In genomic region chr10:75402486-75403143, GRCh38 we compare ENCODE assay signal across 8 cellular contexts. TPM values are rescaled to one million over a fixed set of nuclear protein-coding genes. Genes with fewer than 3 reads are reported as not detected.
DNase-seq lines count a peak whose midpoint lies in the region; ATAC-seq, FAIRE-seq and TF ChIP-seq lines count a peak whose summit lies in the region.

No MANE protein-coding gene starts in this region.

- peak overlapping the region; percentile 99 for H3K4me3 ChIP-seq in AG10803 (ENCODE audit: low read length)
- H3K4me3 ChIP-seq in HCT116 (replicated peaks in 1 of 2; ENCODE audit: low read depth in 1 of 2, low read length in 2 of 2) = peak overlapping the region; percentile 93 to 96
- H3K4me3 ChIP-seq in SJSA1 = peak overlapping the region; percentile 79
- peak overlapping the region; percentile 66 to 77 (median 72) for H3K4me3 ChIP-seq in endothelial cell of umbilical vein (replicated peaks in 1 of 3; ENCODE audit: insufficient read depth in 1 of 3, low read depth in 1 of 3, low read length in 3 of 3)
- peak overlapping the region; percentile 55 for H3K4me3 ChIP-seq in naive thymus-derived CD4-positive, alpha-beta T cell (ENCODE audit: low read length)
- no peak overlapping the region for H3K4me3 ChIP-seq in Karpas-422 (ENCODE audit: low read length)

- H3K9me3 ChIP-seq in HCT116 (ENCODE audit: control insufficient read depth in 1 of 2, insufficient read depth in 1 of 2, low read depth in 1 of 2, low read length in 2 of 2) (no peaks in the 10 kb centered on the region), SJSA1 (replicated peaks) (no peaks in the 10 kb centered on the region; the same call in 1 of the 2 replicates), endothelial cell of umbilical vein (replicated peaks; ENCODE audit: control insufficient read depth, insufficient read depth, low read length) (no peaks in the 10 kb centered on the region), Karpas-422 (ENCODE audit: low read length) (peaks cover 3% of the 10 kb centered on the region; the same call in 1 of the 2 replicates)
- no peaks in the 10 kb centered on the region for H3K9me3 ChIP-seq in naive thymus-derived CD4-positive, alpha-beta T cell (ENCODE audit: control insufficient read depth in 2 of 3, low read length in 3 of 3)

- H3K4me1 ChIP-seq in HCT116 (ENCODE audit: control insufficient read depth in 1 of 2, insufficient read depth in 2 of 2, low read length in 2 of 2) = peaks cover 27 to 60% of the 10 kb centered on the region in 2 experiments; a peak in 3 of 4 replicates
- H3K4me1 ChIP-seq in SJSA1 (replicated peaks) = peaks cover 27% of the 10 kb centered on the region
- H3K4me1 ChIP-seq in endothelial cell of umbilical vein (ENCODE audit: control insufficient read depth, extremely low read depth, insufficient read depth, low read length) = peaks cover 31% of the 10 kb centered on the region
- H3K4me1 ChIP-seq in naive thymus-derived CD4-positive, alpha-beta T cell (ENCODE audit: control insufficient read depth in 2 of 2, insufficient read depth in 2 of 2, low read length in 2 of 2) = peaks cover 6 to 18% of the 10 kb centered on the region in 2 donors
- no peaks in the 10 kb centered on the region for H3K4me1 ChIP-seq in Karpas-422 (ENCODE audit: low read length)

- H3K79me2 ChIP-seq in HCT116 (ENCODE audit: insufficient read depth, low read length) = peaks cover 44% of the 10 kb centered on the region
- H3K79me2 ChIP-seq in endothelial cell of umbilical vein (ENCODE audit: control insufficient read depth, insufficient read depth, low read length) = peaks cover 12% of the 10 kb centered on the region
- H3K79me2 ChIP-seq in Karpas-422 (ENCODE audit: low read length) = no peaks in the 10 kb centered on the region

- POLR2A ChIA-PET in HCT116 (lab: Charles Lee) = interaction anchor here (0.7 to 2.0 kb wide), 9 partner anchors 9 to 883 kb away, joined by 3 to 17 read pairs (median 4); no protein-coding TSS in a partner anchor
- POLR2A ChIA-PET in endothelial cell of umbilical vein (lab: Charles Lee) = no interaction called here
- POLR2A ChIA-PET in naive thymus-derived CD4-positive, alpha-beta T cell (lab: Charles Lee) = no interaction called here

- H3K9me2 ChIP-seq in HCT116 (ENCODE audit: insufficient read depth) = no peaks in the 10 kb centered on the region
- no peaks in the 10 kb centered on the region for H3K9me2 ChIP-seq in Karpas-422 (replicated peaks; ENCODE audit: insufficient read depth, low read length)

- H3K27ac Mint-ChIP-seq in naive thymus-derived CD4-positive, alpha-beta T cell = peak overlapping the region in 1 of 9 donors; percentile 50

- H3K36me3 Mint-ChIP-seq in naive thymus-derived CD4-positive, alpha-beta T cell = peaks cover 0 to 7% (median 4%) of the 10 kb centered on the region in 5 donors

- FAIRE-seq in endothelial cell of umbilical vein (lab: Jason Lieb, UNC) = no peak

- ATAC-seq in HCT116 (peak; percentile 17), GM18907 (IDR thresholded peaks at IDR 0.05; ENCODE audit: unreplicated experiment) (no peak), HG02938 (IDR thresholded peaks at IDR 0.05; ENCODE audit: unreplicated experiment) (no peak)
- ATAC-seq in naive thymus-derived CD4-positive, alpha-beta T cell = no peak

- peaks cover 51 to 73% (median 57%) of the 10 kb centered on the region in 5 donors for H3K27me3 Mint-ChIP-seq in naive thymus-derived CD4-positive, alpha-beta T cell

- H4K20me1 ChIP-seq in HCT116 (ENCODE audit: insufficient read depth) (no peaks in the 10 kb centered on the region), endothelial cell of umbilical vein (replicated peaks; ENCODE audit: control insufficient read depth, extremely low read depth, insufficient read depth, low read length) (no peaks in the 10 kb centered on the region), Karpas-422 (ENCODE audit: insufficient read depth, low read depth, low read length) (no peaks in the 10 kb centered on the region)

- CTCF ChIA-PET in HCT116 (lab: Charles Lee) = interaction anchor here (0.7 to 2.2 kb wide), 10 partner anchors 16 to 1712 kb away, joined by 3 to 21 read pairs (median 3); no protein-coding TSS in a partner anchor
- CTCF ChIA-PET in endothelial cell of umbilical vein (lab: Charles Lee) = interaction anchor here (0.6 to 4.9 kb wide), 10 partner anchors 11 to 1709 kb away, joined by 3 to 70 read pairs (median 5); no protein-coding TSS in a partner anchor
- CTCF ChIA-PET in naive thymus-derived CD4-positive, alpha-beta T cell (lab: Charles Lee) = no interaction called here

- no peak for TF ChIP-seq CTCF in AG10803 (conservative IDR thresholded peaks at IDR 0.05; ENCODE audit: low read length)
- no peak for TF ChIP-seq CTCF in HCT116 (IDR thresholded peaks at IDR 0.05 in 2 of 3, conservative IDR thresholded peaks at IDR 0.05 in 1 of 3; ENCODE audit: borderline replicate concordance in 1 of 3, insufficient read depth in 1 of 3, low read depth in 2 of 3, low read length in 2 of 3)
- no peak for TF ChIP-seq CTCF in endothelial cell of umbilical vein (IDR thresholded peaks at IDR 0.05; ENCODE audit: extremely low read depth in 1 of 2, insufficient read depth in 1 of 2, low read depth in 1 of 2, low read length in 2 of 2)

- H3K9me3 Mint-ChIP-seq in naive thymus-derived CD4-positive, alpha-beta T cell = peaks cover 0 to 6% (median 1%) of the 10 kb centered on the region in 11 donors

- H3K9ac ChIP-seq in HCT116 (ENCODE audit: low read length) (peak overlapping the region; percentile 92), endothelial cell of umbilical vein (replicated peaks; ENCODE audit: extremely low read depth, insufficient read depth, low read length) (peak overlapping the region; percentile 41), Karpas-422 (ENCODE audit: low read length) (no peak overlapping the region)

- H3K9me1 ChIP-seq in endothelial cell of umbilical vein (replicated peaks; ENCODE audit: control insufficient read depth, extremely low read depth, insufficient read depth, low read length) = no peaks in the 10 kb centered on the region

- intact Hi-C loops in HCT116 (cut with micrococcal nuclease) (loop anchor here (1.0 to 5.0 kb wide), 3 partner anchors 508 to 700 kb away; no protein-coding TSS in a partner anchor), endothelial cell of umbilical vein (cut with micrococcal nuclease) (loop anchor here (1.0 to 5.0 kb wide), 5 partner anchors 28 to 465 kb away; no protein-coding TSS in a partner anchor)
- intact Hi-C loops in naive thymus-derived CD4-positive, alpha-beta T cell (cut with micrococcal nuclease) = loop anchor here (5.0 to 10.0 kb wide), 4 partner anchors 635 to 1710 kb away; no protein-coding TSS in a partner anchor

- H3K27ac ChIP-seq in HCT116 (ENCODE audit: low read depth, low read length) (peak overlapping the region; percentile 97), SJSA1 (no peak overlapping the region), endothelial cell of umbilical vein (ENCODE audit: insufficient read depth, low read depth, low read length) (no peak overlapping the region), Karpas-422 (ENCODE audit: low read length) (no peak overlapping the region)
- no peak overlapping the region for H3K27ac ChIP-seq in naive thymus-derived CD4-positive, alpha-beta T cell (ENCODE audit: low read depth, low read length)

- H3K27me3 ChIP-seq in HCT116 (ENCODE audit: insufficient read depth, low read length) (no peaks in the 10 kb centered on the region), SJSA1 (replicated peaks) (no peaks in the 10 kb centered on the region), endothelial cell of umbilical vein (ENCODE audit: control insufficient read depth in 2 of 2, insufficient read depth in 2 of 2, low read length in 2 of 2) (peaks cover 23 to 62% of the 10 kb centered on the region in 2 experiments), Karpas-422 (ENCODE audit: low read length) (no peaks in the 10 kb centered on the region)
- peaks cover 0 to 9% of the 10 kb centered on the region in 2 donors for H3K27me3 ChIP-seq in naive thymus-derived CD4-positive, alpha-beta T cell (ENCODE audit: control insufficient read depth in 2 of 2, insufficient read depth in 2 of 2, low read length in 2 of 2)

- BruUV-seq in HCT116 (replicated peaks; lab: Mats Ljungman, UMichigan) (no TSS peak), endothelial cell of umbilical vein (replicated peaks; lab: Mats Ljungman, UMichigan) (no TSS peak)

- H3K4me3 Mint-ChIP-seq in naive thymus-derived CD4-positive, alpha-beta T cell = peak overlapping the region; percentile 74 to 91 (median 80)

- no peak for TF ChIP-seq POLR2A in HCT116 (IDR thresholded peaks at IDR 0.05; ENCODE audit: borderline replicate concordance, extremely low read depth, insufficient read depth, insufficient read length)
- TF ChIP-seq POLR2A in endothelial cell of umbilical vein (IDR thresholded peaks at IDR 0.05; ENCODE audit: low read depth, low read length) = no peak

- H2AFZ ChIP-seq in HCT116 (ENCODE audit: low read depth, low read length, poor library complexity, severe bottlenecking) = peak overlapping the region; percentile 88
- H2AFZ ChIP-seq in endothelial cell of umbilical vein (ENCODE audit: low read depth, low read length) = peak overlapping the region; percentile 93
- no peak overlapping the region for H2AFZ ChIP-seq in Karpas-422 (ENCODE audit: low read length)

- H3K4me2 ChIP-seq in HCT116 (ENCODE audit: low read length) (peak overlapping the region; percentile 100), endothelial cell of umbilical vein (ENCODE audit: insufficient read depth, low read length) (peak overlapping the region; percentile 88), Karpas-422 (ENCODE audit: low read depth, low read length, poor library complexity, severe bottlenecking) (no peak overlapping the region)

- H3K36me3 ChIP-seq in HCT116 (ENCODE audit: control insufficient read depth in 1 of 2, insufficient read depth in 2 of 2, low read length in 2 of 2) (peaks cover 0 to 12% of the 10 kb centered on the region in 2 experiments; a peak in 2 of 4 replicates), SJSA1 (peaks cover 20% of the 10 kb centered on the region), endothelial cell of umbilical vein (ENCODE audit: control insufficient read depth in 2 of 2, extremely low read depth in 1 of 2, insufficient read depth in 2 of 2, low read length in 2 of 2) (no peaks in the 10 kb centered on the region), Karpas-422 (ENCODE audit: insufficient read depth, low read length) (no peaks in the 10 kb centered on the region)
- no peaks in the 10 kb centered on the region for H3K36me3 ChIP-seq in naive thymus-derived CD4-positive, alpha-beta T cell (ENCODE audit: control insufficient read depth in 2 of 3, insufficient read depth in 3 of 3, low read length in 3 of 3)

- H3K4me1 Mint-ChIP-seq in naive thymus-derived CD4-positive, alpha-beta T cell = peaks cover 26 to 44% (median 39%) of the 10 kb centered on the region in 7 donors

- no peak for TF ChIP-seq RAD21 in HCT116 (IDR thresholded peaks at IDR 0.05; ENCODE audit: low read depth)

- RAD21 ChIA-PET in HCT116 (lab: Charles Lee; ENCODE audit: low non-redundant PET in 1 of 2, low total read pairs in 2 of 2, uncharacterized antibody in 2 of 2, unreplicated experiment in 2 of 2) = interaction anchor here (1.2 kb wide), 2 partner anchors 167 to 507 kb away, joined by 3 to 4 read pairs; partner anchors contain the start of gene COMTD1 (in 1 of the 2)

- dilution Hi-C loops in endothelial cell of umbilical vein (cut with MboI; ENCODE audit: extremely low pct_ligation_motif_present, low sequenced_read_pairs) = no loop called here

- DNase-seq in AG10803 (ENCODE audit: low read depth) (no peak), HCT116 (ENCODE audit: low read depth, low spot score) (no peak), SJSA1 (ENCODE audit: low read depth in 1 of 2, low spot score in 2 of 2) (no peak), endothelial cell of umbilical vein (ENCODE audit: low read depth, low spot score) (no peak), Karpas-422 (no peak)
- no peak for DNase-seq in naive thymus-derived CD4-positive, alpha-beta T cell

RNA-seq across cellular contexts. Expression of gene ZNF503, which starts 1.1 kb away (rescaled TPM):
- total RNA-seq in HCT116 (2021; ENCODE audit: unreplicated experiment) (30.4 TPM), endothelial cell of umbilical vein (2.2 and 2.7 TPM in 2 replicates)
- polyA plus RNA-seq in HCT116 (2012) = 18.7 and 21.4 TPM in 2 replicates
- total RNA-seq in SJSA1 (2014; rRNA removed; shearing (Covaris generic)) = 2.6 and 6.0 TPM in 2 replicates
- polyA plus RNA-seq in endothelial cell of umbilical vein = 0.58 and 0.73 TPM in 2 replicates
- polyA plus RNA-seq in endothelial cell of umbilical vein (2011; cell fraction: cytosol; rRNA removed) = 0.28 and 0.37 TPM in 2 replicates
- polyA plus RNA-seq in endothelial cell of umbilical vein (2011; cell fraction: nucleus; rRNA removed) = 0.37 and 0.39 TPM in 2 replicates
- 0.23 and 0.45 TPM in 2 replicates for polyA plus RNA-seq in endothelial cell of umbilical vein (2012)
- 0.40 and 0.66 TPM in 2 replicates for polyA minus RNA-seq in endothelial cell of umbilical vein
- 6.3 TPM for polyA minus RNA-seq in endothelial cell of umbilical vein (2011; cell fraction: cytosol; rRNA and poly(A)+ RNA removed)
- polyA minus RNA-seq in endothelial cell of umbilical vein (2011; cell fraction: nucleus; rRNA and poly(A)+ RNA removed) = 0.48 and 1.2 TPM in 2 replicates
- total RNA-seq in naive thymus-derived CD4-positive, alpha-beta T cell = 1 to 10 TPM in 1 of 5 experiments, under 1 TPM in 3, not detected in 1; 0.07 to 3.6 (median 0.54) TPM
- polyA plus RNA-seq in naive thymus-derived CD4-positive, alpha-beta T cell = not detected
- total RNA-seq in Karpas-422 (2014; rRNA removed; shearing (Covaris generic); ENCODE audit: low replicate concordance) = 0.04 TPM in 1 of 2 replicates, not detected in the other

RNA-seq across cellular contexts. Expression of gene LRMDA, which starts 28.8 kb away (rescaled TPM):
- total RNA-seq in HCT116 (2021; ENCODE audit: unreplicated experiment) (4.8 TPM), endothelial cell of umbilical vein (5.1 and 9.7 TPM in 2 replicates)
- 4.3 and 4.8 TPM in 2 replicates for polyA plus RNA-seq in HCT116 (2012)
- total RNA-seq in SJSA1 (2014; rRNA removed; shearing (Covaris generic)) = not detected in 2 replicates
- polyA plus RNA-seq in endothelial cell of umbilical vein = 7.0 and 18.0 TPM in 2 replicates
- polyA plus RNA-seq in endothelial cell of umbilical vein (2011; cell fraction: cytosol; rRNA removed) = 5.3 and 11.2 TPM in 2 replicates
- polyA plus RNA-seq in endothelial cell of umbilical vein (2011; cell fraction: nucleus; rRNA removed) = 3.7 and 6.1 TPM in 2 replicates
- polyA plus RNA-seq in endothelial cell of umbilical vein (2012) = 0.27 and 1.6 TPM in 2 replicates
- polyA minus RNA-seq in endothelial cell of umbilical vein = 6.9 and 22.5 TPM in 2 replicates
- polyA minus RNA-seq in endothelial cell of umbilical vein (2011; cell fraction: cytosol; rRNA and poly(A)+ RNA removed) = not detected
- 23.9 and 26.9 TPM in 2 replicates for polyA minus RNA-seq in endothelial cell of umbilical vein (2011; cell fraction: nucleus; rRNA and poly(A)+ RNA removed)
- total RNA-seq in naive thymus-derived CD4-positive, alpha-beta T cell = 10 to 100 TPM in 1 of 5 experiments, 1 to 10 TPM in 1, under 1 TPM in 1, not detected in 2; 0.57 to 14.9 (median 3.0) TPM
- polyA plus RNA-seq in naive thymus-derived CD4-positive, alpha-beta T cell = not detected
- total RNA-seq in Karpas-422 (2014; rRNA removed; shearing (Covaris generic); ENCODE audit: low replicate concordance) = not detected in 2 replicates
